ENCODE assay signal across 1 cellular context in genomic region chr1:11923827-11924113, GRCh38.
TF ChIP-seq lines count a peak whose summit lies in the region.

No MANE protein-coding gene starts in this region.

TF ChIP-seq in SK-N-SH, 30 proteins besides CTCF, POLR2A, EP300 and RAD21 (continued from another document):
- TF ChIP-seq ZBTB33 (IDR thresholded peaks at IDR 0.05; ENCODE audit: borderline replicate concordance, low read depth) (no peak), NFIC (IDR thresholded peaks at IDR 0.05; ENCODE audit: borderline replicate concordance) (no peak), RCOR1 (IDR thresholded peaks at IDR 0.05; ENCODE audit: low read length) (no peak), RXRA (IDR thresholded peaks at IDR 0.05; ENCODE audit: borderline replicate concordance, low read depth) (no peak), JUND (IDR thresholded peaks at IDR 0.05) (no peak), TCF12 (IDR thresholded peaks at IDR 0.05) (no peak), SIN3A (IDR thresholded peaks at IDR 0.05; ENCODE audit: borderline replicate concordance, low read depth, low read length) (no peak)
TF ChIP-seq in SK-N-SH: peak in this region for 0.
